ENCODE assay signal across 26 cellular contexts in genomic region chr4:16382571-16382970, GRCh38.
"Had no signal": no experiment of that assay in that cellular context is flagged by ENCODE, and none has a peak within 500 bp of the region (broad histone marks: within the 10 kb centered on the region; RNA-seq: fewer than 3 reads in every experiment).

No MANE protein-coding gene starts in this region.

- H3K4me1 ChIP-seq: stomach, suprapubic skin, testis, thyroid gland, tibial artery, tibial nerve, transverse colon, upper lobe of left lung, upper lobe of right lung, uterus, vagina had no signal

- H3K36me3 ChIP-seq: stomach, suprapubic skin, thoracic aorta, thyroid gland, tibial artery, tibial nerve, transverse colon, upper lobe of left lung, upper lobe of right lung, uterus, vagina had no signal

- H3K27ac ChIP-seq: stomach, suprapubic skin, testis, thoracic aorta, thyroid gland, tibial artery, tibial nerve, transverse colon, upper lobe of left lung, upper lobe of right lung, uterus, vagina had no signal

- H3K27me3 ChIP-seq: stomach, suprapubic skin, testis, thyroid gland, tibial artery, tibial nerve, transverse colon, upper lobe of left lung, upper lobe of right lung, uterus, vagina had no signal

- H3K4me3 ChIP-seq: stomach, suprapubic skin, testis, thoracic aorta, thyroid gland, tibial artery, tibial nerve, transverse colon, upper lobe of left lung, upper lobe of right lung, uterus, vagina had no signal

- DNase-seq: stimulated activated CD4-positive, alpha-beta T cell treated with anti-CD3 and anti-CD28 coated beads, Interleukin-2, amount 100 ng/mL, for 48 hours; stimulated activated CD4-positive, alpha-beta T cell treated with anti-CD3 and anti-CD28 coated beads, Interleukin-4, amount 100 ng/mL, for 1 hour; stimulated activated CD4-positive, alpha-beta T cell treated with anti-CD3 and anti-CD28 coated beads, Interleukin-4, amount 100 ng/mL, for 24 hours; stimulated activated CD4-positive, alpha-beta T cell treated with anti-CD3 and anti-CD28 coated beads, Interleukin-4, amount 100 ng/mL, for 4 hours; stimulated activated CD8-positive, alpha-beta memory T cell treated with anti-CD3 and anti-CD28 coated beads, Interleukin-4, amount 100 ng/mL, for 48 hours; stimulated activated naive B cell treated with anti-CD40 and anti-IgM and Interleukin-4, amounts not matched to agents 10 μg/mL and 1 μg/mL and 100 μg/mL, for 72 hours; stimulated activated naive CD4-positive, alpha-beta T cell; stimulated activated naive CD4-positive, alpha-beta T cell treated with Interleukin-2 at 50 U/mL for 16 hours; stimulated activated naive CD8-positive, alpha-beta T cell treated with anti-CD3 and anti-CD28 coated beads, Interleukin-15, amount 100 ng/mL, for 72 hours; stimulated activated naive CD8-positive, alpha-beta T cell treated with anti-CD3 and anti-CD28 coated beads, Interleukin-15, Interleukin-2, amounts not matched to agents 100 U/mL and 50 U/mL, for 24 hours; stomach; substantia nigra; testis; thyroid gland; tibial artery; transverse colon; trophoblast cell; upper lobe of left lung; upper lobe of right lung; uterus had no signal

- ATAC-seq: stimulated activated effector memory CD8-positive, alpha-beta T cell treated with anti-CD3 and anti-CD28 coated beads, Interleukin-12 subunit alpha, Interleukin-12 subunit beta, amount 100 ng/mL, for 72 hours; stimulated activated memory B cell treated with anti-CD40 and anti-IgM and Interleukin-4, amounts not matched to agents 10 μg/mL and 1 μg/mL and 100 μg/mL, for 72 hours; stimulated activated naive B cell treated with anti-CD40 and anti-IgM and Interleukin-4, amounts not matched to agents 10 μg/mL and 1 μg/mL and 100 μg/mL, for 72 hours; stimulated activated naive CD8-positive, alpha-beta T cell treated with anti-CD3 and anti-CD28 coated beads, Interleukin-15, amount 100 ng/mL, for 72 hours; stimulated activated naive CD8-positive, alpha-beta T cell treated with anti-CD3 and anti-CD28 coated beads, Interleukin-15, Interleukin-2, amounts not matched to agents 100 U/mL and 50 U/mL, for 24 hours; upper lobe of right lung had no signal

- H3K9me3 ChIP-seq: stomach, suprapubic skin, testis, thoracic aorta, thyroid gland, tibial artery, tibial nerve, transverse colon, upper lobe of left lung, upper lobe of right lung, uterus, vagina had no signal
